21 cellular contexts compared by ENCODE assay signal in the genomic region with DNA sequence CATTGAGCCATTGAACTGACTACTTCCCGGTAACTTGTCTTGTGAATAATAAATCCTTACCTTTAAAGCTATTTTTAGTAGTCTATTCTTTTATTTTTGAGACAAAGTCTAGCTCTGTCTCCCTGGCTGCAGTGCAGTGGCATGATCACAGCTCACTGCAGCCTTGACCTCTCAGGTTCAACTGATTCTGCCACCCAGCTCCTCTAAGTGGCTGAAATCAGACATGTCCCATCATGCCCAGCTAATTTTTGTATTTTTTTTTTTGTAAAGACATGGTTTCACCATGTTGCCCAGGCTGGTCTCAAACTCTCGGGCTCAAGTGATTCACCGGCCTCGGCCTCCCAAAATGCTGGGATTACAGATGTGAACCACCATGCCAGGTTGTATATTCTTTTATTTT. TPM values are rescaled to one million over a fixed set of nuclear protein-coding genes. Genes with fewer than 3 reads are reported as not detected.
"Had no signal": no experiment of that assay in that cellular context is flagged by ENCODE, and none has a peak within 500 bp of the region (broad histone marks: within the 10 kb centered on the region; RNA-seq: fewer than 3 reads in every experiment).

No MANE protein-coding gene starts in this region.

- H3K27ac Mint-ChIP-seq: activated B cell treated with CpG ODN at 0.5 μM for 24 hours; effector memory CD8-positive, alpha-beta T cell had no signal

- H3K9me3 Mint-ChIP-seq: activated B cell treated with CpG ODN at 0.5 μM for 24 hours had no signal

- H3K36me3 Mint-ChIP-seq: activated naive CD8-positive, alpha-beta T cell treated with anti-CD3 and anti-CD28 coated beads for 36 hours; natural killer cell treated with Interleukin-12 subunit alpha and Interleukin-12 subunit beta and Interleukin-15 and Interleukin-18, amount 100 ng/mL, for 72 hours had no signal

- H3K4me3 Mint-ChIP-seq: activated B cell treated with CpG ODN at 0.5 μM for 24 hours; activated naive CD8-positive, alpha-beta T cell treated with anti-CD3 and anti-CD28 coated beads for 36 hours; effector memory CD8-positive, alpha-beta T cell had no signal

- ATAC-seq: effector memory CD8-positive, alpha-beta T cell; gastroesophageal sphincter; left ventricle myocardium superior; pancreas; psoas muscle had no signal

- H3K36me3 ChIP-seq: colonic mucosa, esophagus squamous epithelium, gastroesophageal sphincter, pancreas, right atrium auricular region, spleen, upper lobe of right lung had no signal

- H3K9me3 ChIP-seq: colonic mucosa, esophagus squamous epithelium, gastroesophageal sphincter, pancreas, psoas muscle, right atrium auricular region, spleen, upper lobe of right lung had no signal

- H3K4me3 ChIP-seq: colonic mucosa, dorsolateral prefrontal cortex, esophagus squamous epithelium, gastroesophageal sphincter, pancreas, psoas muscle, right atrium auricular region, spleen, upper lobe of right lung had no signal

- H3K27me3 ChIP-seq: colonic mucosa, dorsolateral prefrontal cortex, esophagus squamous epithelium, gastroesophageal sphincter, pancreas, right atrium auricular region, spleen, upper lobe of right lung had no signal

- H3K27me3 Mint-ChIP-seq: activated B cell treated with CpG ODN at 0.5 μM for 24 hours; effector memory CD8-positive, alpha-beta T cell had no signal

- H3K4me1 Mint-ChIP-seq: activated B cell treated with CpG ODN at 0.5 μM for 24 hours had no signal

- H3K4me1 ChIP-seq: colonic mucosa, gastroesophageal sphincter, pancreas, psoas muscle, right atrium auricular region, spleen, upper lobe of right lung had no signal

- DNase-seq: activated B cell treated with CpG ODN at 0.5 μM for 24 hours; activated CD4-positive, alpha-beta T cell treated with anti-CD3 and anti-CD28 coated beads for 4 hours; activated CD4-positive, alpha-beta T cell treated with anti-CD3 and anti-CD28 coated beads, Interleukin-2, amount 50 U/mL, for 48 hours; activated naive CD4-positive, alpha-beta T cell treated with Interleukin-2 at 50 U/mL for 16 hours; activated naive CD8-positive, alpha-beta T cell treated with anti-CD3 and anti-CD28 coated beads for 36 hours; colonic mucosa; dorsolateral prefrontal cortex; effector memory CD8-positive, alpha-beta T cell; esophagus squamous epithelium; head of caudate nucleus; hypothalamus; left ventricle myocardium superior; pancreas; psoas muscle; spleen; stimulated activated CD4-positive, alpha-beta T cell treated with anti-CD3 and anti-CD28 coated beads, Interleukin-4, amount 100 ng/mL, for 24 hours; stimulated activated naive CD8-positive, alpha-beta T cell treated with anti-CD3 and anti-CD28 coated beads, Interleukin-15, Interleukin-2, amounts not matched to agents 100 U/mL and 50 U/mL, for 24 hours; upper lobe of right lung had no signal

- H3K27ac ChIP-seq: colonic mucosa, dorsolateral prefrontal cortex, esophagus squamous epithelium, gastroesophageal sphincter, pancreas, psoas muscle, right atrium auricular region, spleen, upper lobe of right lung had no signal

RNA-seq across cellular contexts. Expression of a gene that starts 59.3 kb away (rescaled TPM):
- total RNA-seq: activated B cell treated with CpG ODN at 0.5 μM for 24 hours had no signal
